ENCODE assay signal across 1 cellular context in genomic region chr10:91000985-91001384, GRCh38.
A peak's percentile ranks its signal among the peaks of the same experiment; 100 is the strongest.
TF ChIP-seq lines count a peak whose summit lies in the region.

No MANE protein-coding gene starts in this region.

TF ChIP-seq in GM12878, 131 proteins besides CTCF, POLR2A, EP300 and RAD21 (continued from another document):
- peak; percentile 61 for TF ChIP-seq USF1 (IDR thresholded peaks at IDR 0.05; ENCODE audit: borderline replicate concordance, extremely low read length, insufficient read depth, low read depth, low read length)
- 0 out of 2 replicates have a peak, but pooled peaks have one; percentile 36 for TF ChIP-seq RAD51 (IDR thresholded peaks at IDR 0.05)
- TF ChIP-seq EZH2 (IDR thresholded peaks at IDR 0.05; ENCODE audit: borderline replicate concordance, control insufficient read depth, low read depth, low read length), result no peak
- TF ChIP-seq NR2F1 (conservative IDR thresholded peaks at IDR 0.05), result no peak
